8 cellular contexts compared by ENCODE assay signal in the genomic region with DNA sequence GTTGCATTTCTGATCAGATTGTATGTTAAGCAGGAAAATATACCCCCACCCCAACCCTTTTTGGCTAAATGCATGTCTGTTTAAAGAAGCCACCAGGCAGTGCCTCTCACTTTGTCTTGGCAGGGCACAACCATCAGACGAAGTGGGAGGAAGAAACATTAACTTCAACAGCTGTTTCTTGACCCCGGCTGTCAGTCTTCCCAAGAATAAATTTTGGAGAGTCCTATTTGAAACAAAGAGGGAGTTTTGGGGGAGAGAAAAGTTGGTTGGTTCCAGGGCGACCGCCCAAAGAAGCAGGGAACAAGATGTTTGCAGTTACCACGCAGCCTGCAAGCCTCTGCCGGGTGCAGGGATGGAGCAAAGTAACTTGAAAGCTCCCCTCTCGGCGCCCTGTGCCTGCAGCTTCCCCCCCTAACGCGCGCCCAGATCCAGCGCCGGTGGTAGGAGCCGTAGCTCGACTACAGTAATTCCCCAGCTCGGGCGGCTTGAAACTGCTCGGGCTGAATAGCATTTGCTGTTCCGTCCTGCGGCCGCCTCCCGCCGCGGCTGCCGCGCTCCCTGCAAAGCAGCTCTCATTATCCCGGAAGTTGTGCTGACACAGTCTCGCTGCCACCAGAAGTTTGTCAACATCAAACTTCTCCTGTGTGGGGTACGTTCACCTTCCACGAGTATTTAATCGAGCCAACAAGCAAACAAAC.
DNase-seq lines count a peak whose midpoint lies in the region; ATAC-seq, FAIRE-seq and TF ChIP-seq lines count a peak whose summit lies in the region.

No MANE protein-coding gene starts in this region.

- ATAC-seq in HG02852 (IDR thresholded peaks at IDR 0.05; ENCODE audit: unreplicated experiment) (peak; percentile 80), upper lobe of right lung (peak; percentile 98)

- peak; percentile 69; the same call in 1 of the 2 replicates for TF ChIP-seq POLR2A in GM12892 (IDR thresholded peaks at IDR 0.05; ENCODE audit: low read depth, low read length)

- H3K4me1 ChIP-seq in left ventricle myocardium inferior (peaks cover 82% of the 10 kb centered on the region), upper lobe of right lung (peaks cover 15% of the 10 kb centered on the region)

- H3K36me3 ChIP-seq in left ventricle myocardium inferior = no peaks in the 10 kb centered on the region
- H3K36me3 ChIP-seq in upper lobe of right lung = no peaks in the 10 kb centered on the region

- H3K4me1 Mint-ChIP-seq in T-helper 1 cell treated with Interleukin-12 subunit alpha and Interleukin-12 subunit beta and Interleukin-4 antibody, amounts not matched to agents 30 μg/mL and 1 μg/mL, for 36 hours (ENCODE audit: low read depth) = peaks cover 22% of the 10 kb centered on the region

- H3K36me3 Mint-ChIP-seq in T-helper 1 cell treated with Interleukin-12 subunit alpha and Interleukin-12 subunit beta and Interleukin-4 antibody, amounts not matched to agents 30 μg/mL and 1 μg/mL, for 36 hours (ENCODE audit: low read depth) = peaks cover 2% of the 10 kb centered on the region

- H3K4me3 ChIP-seq in left ventricle myocardium inferior = peak overlapping the region; percentile 68
- peak overlapping the region; percentile 52 for H3K4me3 ChIP-seq in upper lobe of right lung

- no peaks in the 10 kb centered on the region for H3K9me3 Mint-ChIP-seq in T-helper 1 cell treated with Interleukin-12 subunit alpha and Interleukin-12 subunit beta and Interleukin-4 antibody, amounts not matched to agents 30 μg/mL and 1 μg/mL, for 36 hours

- no peaks in the 10 kb centered on the region for H3K27me3 ChIP-seq in left ventricle myocardium inferior (ENCODE audit: low read depth)
- no peaks in the 10 kb centered on the region for H3K27me3 ChIP-seq in upper lobe of right lung

- peak; percentile 81 for FAIRE-seq in GM12892 (lab: Jason Lieb, UNC)

- intact Hi-C loops in left ventricle myocardium inferior (cut with micrococcal nuclease) (loop anchor here (5.0 to 10.0 kb wide), 2 partner anchors 123 to 344 kb away; partner anchors contain the start of gene ATG10), posterior vena cava (cut with DNase I) (loop anchor here (2.0 to 10.0 kb wide), 6 partner anchors 63 to 347 kb away; partner anchors contain the start of genes SSBP2 (in 2 of the 2) and ATG10 (in 1 of the 2)), upper lobe of right lung (cut with DNase I) (loop anchor here (5.0 to 10.0 kb wide), 3 partner anchors 64 to 337 kb away; partner anchors contain the start of gene SSBP2)

- DNase-seq in GM12892 (ENCODE audit: insufficient read length) (peak; percentile 66), NCI-H1694 (lab: John Stamatoyannopoulos, UW) (peak; percentile 93), amygdala (lab: John Stamatoyannopoulos, UW) (peak in 55 of 56 donors; percentile 58 to 98 (median 94)), left ventricle myocardium inferior (peak; percentile 98), posterior vena cava (ENCODE audit: low spot score) (peak; percentile 98), upper lobe of right lung (peak; percentile 97)

- no peak for TF ChIP-seq CTCF in left ventricle myocardium inferior (IDR thresholded peaks at IDR 0.05; ENCODE audit: borderline replicate concordance)
- TF ChIP-seq CTCF in upper lobe of right lung (IDR thresholded peaks at IDR 0.05) = no peak

- H3K27me3 Mint-ChIP-seq in T-helper 1 cell treated with Interleukin-12 subunit alpha and Interleukin-12 subunit beta and Interleukin-4 antibody, amounts not matched to agents 30 μg/mL and 1 μg/mL, for 36 hours (ENCODE audit: low read depth) = peaks cover 4% of the 10 kb centered on the region

- peak overlapping the region; percentile 99 for H3K27ac ChIP-seq in left ventricle myocardium inferior (replicated peaks)
- H3K27ac ChIP-seq in upper lobe of right lung = peak overlapping the region; percentile 95

- peak overlapping the region; percentile 93 for H3K4me3 Mint-ChIP-seq in T-helper 1 cell treated with Interleukin-12 subunit alpha and Interleukin-12 subunit beta and Interleukin-4 antibody, amounts not matched to agents 30 μg/mL and 1 μg/mL, for 36 hours

- H3K27ac Mint-ChIP-seq in T-helper 1 cell treated with Interleukin-12 subunit alpha and Interleukin-12 subunit beta and Interleukin-4 antibody, amounts not matched to agents 30 μg/mL and 1 μg/mL, for 36 hours = peak overlapping the region; percentile 94

- H3K9me3 ChIP-seq in left ventricle myocardium inferior (replicated peaks) (no peaks in the 10 kb centered on the region), upper lobe of right lung (no peaks in the 10 kb centered on the region)

Comparison
In these comparisons a context has a peak if more than half of its experiments do, and no peak if none do; other contexts are left out.
1. Peak in every context shown above with its lines: DNase-seq, ATAC-seq, H3K4me3 ChIP-seq and H3K27ac ChIP-seq.